28 cellular contexts compared by ENCODE assay signal in the genomic region with DNA sequence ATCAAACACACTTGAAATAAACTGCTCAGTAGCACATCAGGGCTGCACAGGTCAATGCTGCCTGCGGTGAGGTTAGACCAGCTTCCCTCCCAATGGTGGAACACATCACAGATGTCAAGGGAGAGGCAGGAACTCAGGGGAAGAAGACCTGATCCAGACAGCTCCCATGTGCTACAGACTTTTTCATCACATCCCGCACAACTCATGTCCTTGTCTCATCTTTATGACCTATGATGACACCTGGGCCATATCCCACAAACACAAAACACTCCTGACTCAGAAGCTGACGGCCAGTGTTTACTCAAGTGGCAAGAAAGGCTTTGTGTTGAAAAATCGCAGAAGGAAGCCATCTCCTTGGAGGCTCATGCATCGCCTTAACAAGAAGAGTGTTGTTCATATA.
"Had no signal": no experiment of that assay in that cellular context is flagged by ENCODE, and none has a peak within 500 bp of the region (broad histone marks: within the 10 kb centered on the region; RNA-seq: fewer than 3 reads in every experiment).

No MANE protein-coding gene starts in this region.

- H3K36me3 Mint-ChIP-seq: activated naive CD8-positive, alpha-beta T cell had no signal

- H3K4me1 Mint-ChIP-seq: activated CD4-positive, alpha-beta T cell treated with anti-CD3 and anti-CD28 coated beads for 36 hours; activated CD4-positive, alpha-beta T cell treated with anti-CD3 and anti-CD28 coated beads, Interleukin-2, amount 10 ng/mL, durations not matched to agents 7 days and 5 days; central memory CD8-positive, alpha-beta T cell had no signal

- H3K27ac ChIP-seq: brain microvascular endothelial cell, esophagus squamous epithelium, gastroesophageal sphincter, heart right ventricle had no signal

- H3K27ac Mint-ChIP-seq: activated CD4-positive, alpha-beta T cell treated with anti-CD3 and anti-CD28 coated beads for 36 hours; activated CD4-positive, alpha-beta T cell treated with anti-CD3 and anti-CD28 coated beads, Interleukin-2, amount 10 ng/mL, durations not matched to agents 7 days and 5 days; activated CD8-positive, alpha-beta T cell treated with anti-CD3 and anti-CD28 coated beads for 36 hours; activated naive CD8-positive, alpha-beta T cell; activated T-helper 1 cell treated with anti-CD3 and anti-CD28 coated beads, Interleukin-12 subunit alpha, Interleukin-12 subunit beta, Interleukin-2, Interleukin-4 antibody, amounts not matched to agents 30 ng/mL and 10 ng/mL and 1 ng/mL, durations not matched to agents 14 hours and 24 hours and 36 hours; activated T-helper 2 cell treated with anti-CD3 and anti-CD28 coated beads, Interferon-gamma antibody, Interleukin-2, Interleukin-4, amounts not matched to agents 10 μg/mL and 5 μg/mL and 100 μg/mL, durations not matched to agents 14 hours and 24 hours and 36 hours; effector memory CD8-positive, alpha-beta T cell had no signal

- H3K9me3 Mint-ChIP-seq: activated CD4-positive, alpha-beta T cell treated with anti-CD3 and anti-CD28 coated beads, Interleukin-2, amount 10 ng/mL, durations not matched to agents 7 days and 5 days; activated CD8-positive, alpha-beta T cell treated with anti-CD3 and anti-CD28 coated beads for 36 hours; activated T-helper 1 cell treated with anti-CD3 and anti-CD28 coated beads, Interleukin-12 subunit alpha, Interleukin-12 subunit beta, Interleukin-2, Interleukin-4 antibody, amounts not matched to agents 30 ng/mL and 10 ng/mL and 1 ng/mL, durations not matched to agents 14 hours and 24 hours and 36 hours; activated T-helper 2 cell treated with anti-CD3 and anti-CD28 coated beads, Interferon-gamma antibody, Interleukin-2, Interleukin-4, amounts not matched to agents 10 μg/mL and 5 μg/mL and 100 μg/mL, durations not matched to agents 14 hours and 24 hours and 36 hours; central memory CD8-positive, alpha-beta T cell; effector memory CD8-positive, alpha-beta T cell had no signal

- H3K36me3 ChIP-seq: brain microvascular endothelial cell, esophagus squamous epithelium, gastroesophageal sphincter, heart right ventricle had no signal

- DNase-seq: activated CD4-positive, alpha-beta T cell treated with anti-CD3 and anti-CD28 coated beads for 36 hours; activated CD4-positive, alpha-beta T cell treated with anti-CD3 and anti-CD28 coated beads, Interleukin-2, amount 10 ng/mL, durations not matched to agents 7 days and 5 days; activated CD4-positive, alpha-beta T cell treated with anti-CD3 and anti-CD28 coated beads, Interleukin-2, amount 50 U/mL, for 48 hours; activated CD4-positive, CD25-positive, alpha-beta regulatory T cell; activated CD4-positive, CD25-positive, alpha-beta regulatory T cell treated with anti-CD3 and anti-CD28 coated beads, Interleukin-2, amount 50 U/mL, for 72 hours; activated CD8-positive, alpha-beta T cell treated with anti-CD3 and anti-CD28 coated beads for 36 hours; activated gamma-delta T cell treated with Interleukin-2 at 50 U/mL for 16 hours; activated naive CD4-positive, alpha-beta T cell treated with anti-CD3 and anti-CD28 coated beads, Interleukin-2, amount 50 U/mL, for 16 hours; activated naive CD4-positive, alpha-beta T cell treated with Interleukin-2 at 50 U/mL for 16 hours; activated T-cell treated with anti-CD3 and anti-CD28 coated beads, Interleukin-2, amount 50 U/mL, for 1 hour; activated T-cell treated with anti-CD3 and anti-CD28 coated beads, Interleukin-2, amount 50 U/mL, for 48 hours; amniotic stem cell; anterior cingulate cortex; brain microvascular endothelial cell; cortex of kidney; dermis blood vessel endothelial cell; effector CD4-positive, alpha-beta T cell; effector memory CD8-positive, alpha-beta T cell; erythroblast; esophagus squamous epithelium; foreskin melanocyte; heart right ventricle; T-helper 2 cell had no signal

- H3K9me3 ChIP-seq: esophagus squamous epithelium had no signal

- H3K4me1 ChIP-seq: esophagus squamous epithelium, gastroesophageal sphincter, heart right ventricle had no signal

- ATAC-seq: activated CD4-positive, alpha-beta T cell treated with anti-CD3 and anti-CD28 coated beads for 36 hours; activated CD8-positive, alpha-beta T cell treated with anti-CD3 and anti-CD28 coated beads for 36 hours; effector memory CD8-positive, alpha-beta T cell; gastroesophageal sphincter; heart right ventricle had no signal

- H3K4me3 ChIP-seq: esophagus squamous epithelium, gastroesophageal sphincter, heart right ventricle had no signal

- H3K4me3 Mint-ChIP-seq: activated CD4-positive, alpha-beta T cell treated with anti-CD3 and anti-CD28 coated beads for 36 hours; activated CD4-positive, alpha-beta T cell treated with anti-CD3 and anti-CD28 coated beads, Interleukin-2, amount 10 ng/mL, durations not matched to agents 7 days and 5 days; activated CD8-positive, alpha-beta T cell treated with anti-CD3 and anti-CD28 coated beads for 36 hours; activated naive CD8-positive, alpha-beta T cell; activated T-helper 1 cell treated with anti-CD3 and anti-CD28 coated beads, Interleukin-12 subunit alpha, Interleukin-12 subunit beta, Interleukin-2, Interleukin-4 antibody, amounts not matched to agents 30 ng/mL and 10 ng/mL and 1 ng/mL, durations not matched to agents 14 hours and 24 hours and 36 hours; central memory CD8-positive, alpha-beta T cell; effector memory CD8-positive, alpha-beta T cell had no signal
